ENCODE assay signal across 17 cellular contexts in genomic region chr21:28674807-28675206, GRCh38.
DNase-seq lines count a peak whose midpoint lies in the region; ATAC-seq and TF ChIP-seq lines count a peak whose summit lies in the region.
"Had no signal": no experiment of that assay in that cellular context is flagged by ENCODE, and none has a peak within 500 bp of the region (broad histone marks: within the 10 kb centered on the region; RNA-seq: fewer than 3 reads in every experiment).

No MANE protein-coding gene starts in this region.

- DNase-seq in adipocyte (ENCODE audit: low read depth) (no peak), left ventricle myocardium superior (no peak), suprapubic skin (ENCODE audit: low spot score in 2 of 2) (no peak), dedifferentiated amniotic fluid mesenchymal stem cell (ENCODE audit: extremely low spot score) (no peak), GM03348 (ENCODE audit: low spot score) (no peak)
- no peak for DNase-seq in activated T-cell treated with anti-CD3 and anti-CD28 coated beads, Interleukin-2, amount 50 U/mL, for 72 hours
- DNase-seq: BE2C; Calu3; CD4-positive, alpha-beta T cell; DMS53; H7; NCI-H187 treated with DMSO at 0.1 percent for 48 hours; NK-92 treated with Interleukin-12 subunit alpha and Interleukin-12 subunit beta, amount 100 ng/mL, for 24 hours; RPMI8226 had no signal

- no peaks in the 10 kb centered on the region for H3K9me3 ChIP-seq in adipocyte (ENCODE audit: control insufficient read depth, low read length)
- no peaks in the 10 kb centered on the region for H3K9me3 ChIP-seq in esophagus (ENCODE audit: control insufficient read depth in 2 of 2, insufficient read depth in 1 of 2, low read depth in 1 of 2, low read length in 1 of 2)
- H3K9me3 ChIP-seq in suprapubic skin = no peaks in the 10 kb centered on the region
- H3K9me3 ChIP-seq: BE2C, SJSA1 had no signal

- H3K4me1 ChIP-seq in adipocyte (ENCODE audit: control insufficient read depth, insufficient read depth, low read length) = peaks cover 32% of the 10 kb centered on the region
- no peaks in the 10 kb centered on the region for H3K4me1 ChIP-seq in esophagus (ENCODE audit: control insufficient read depth in 2 of 2, insufficient read depth in 2 of 2, low read length in 1 of 2)
- peaks cover 20% of the 10 kb centered on the region for H3K4me1 ChIP-seq in suprapubic skin
- H3K4me1 ChIP-seq: BE2C, SJSA1 had no signal

- peak; percentile 28 for ATAC-seq in left ventricle myocardium superior
- ATAC-seq in activated T-cell treated with anti-CD3 and anti-CD28 coated beads, Interleukin-2, amount 50 U/mL, for 72 hours (replicated peaks in 1 of 2) = no peak

- H3K27ac ChIP-seq in esophagus (ENCODE audit: low read depth in 2 of 2, low read length in 1 of 2) = peak overlapping the region; percentile 72 to 78
- H3K27ac ChIP-seq in suprapubic skin = peak overlapping the region; percentile 81
- H3K27ac ChIP-seq: SJSA1 had no signal

- no peaks in the 10 kb centered on the region for H3K27me3 Mint-ChIP-seq in activated T-cell treated with anti-CD3 and anti-CD28 coated beads, Interleukin-2, amount 50 U/mL, for 72 hours (ENCODE audit: low read depth)
- H3K27me3 Mint-ChIP-seq: CD4-positive, alpha-beta T cell; IgD-negative memory B cell had no signal

- H3K4me1 Mint-ChIP-seq in activated T-cell treated with anti-CD3 and anti-CD28 coated beads, Interleukin-2, amount 50 U/mL, for 72 hours (ENCODE audit: low read depth) = no peaks in the 10 kb centered on the region

- intact Hi-C loops in left ventricle myocardium superior (cut with micrococcal nuclease) = no loop called here

- peak overlapping the region; percentile 39 for H3K9ac ChIP-seq in adipocyte (ENCODE audit: low read length)

- H3K36me3 ChIP-seq in adipocyte (ENCODE audit: control insufficient read depth, insufficient read depth, low read length, severe bottlenecking) (no peaks in the 10 kb centered on the region), esophagus (ENCODE audit: control insufficient read depth in 2 of 2, insufficient read depth in 2 of 2, low read length in 1 of 2) (no peaks in the 10 kb centered on the region), suprapubic skin (no peaks in the 10 kb centered on the region)
- H3K36me3 ChIP-seq: BE2C, SJSA1 had no signal

- peaks cover 2 to 7% of the 10 kb centered on the region in 2 donors for H3K36me3 Mint-ChIP-seq in activated T-cell treated with anti-CD3 and anti-CD28 coated beads, Interleukin-2, amount 50 U/mL, for 72 hours (ENCODE audit: insufficient read depth in 2 of 2)

- 36 to 72% methylated on average over 2 of the region's 2 CpGs for WGBS in esophagus, 2 donors
- 53% methylated on average over 2 of the region's 2 CpGs for whole genome bisulfite sequencing in suprapubic skin

- TF ChIP-seq POLR2A in suprapubic skin (IDR thresholded peaks at IDR 0.05) = no peak

- TF ChIP-seq EP300 in suprapubic skin (IDR thresholded peaks at IDR 0.05) = no peak

- no peak for TF ChIP-seq CTCF in suprapubic skin (IDR thresholded peaks at IDR 0.05)

- H3K4me3 ChIP-seq in adipocyte (ENCODE audit: low read length) (peak overlapping the region; percentile 31), esophagus (ENCODE audit: low read depth in 1 of 2, low read length in 2 of 2) (no peak overlapping the region), suprapubic skin (no peak overlapping the region)
- H3K4me3 ChIP-seq: SJSA1 had no signal

- H3K27me3 ChIP-seq in adipocyte (replicated peaks; ENCODE audit: control insufficient read depth, insufficient read depth, low read length) (no peaks in the 10 kb centered on the region), esophagus (ENCODE audit: control insufficient read depth in 1 of 2, insufficient read depth in 2 of 2, low read length in 2 of 2) (no peaks in the 10 kb centered on the region), suprapubic skin (no peaks in the 10 kb centered on the region)
- H3K27me3 ChIP-seq: BE2C, SJSA1 had no signal

- H3K4me3 Mint-ChIP-seq in activated T-cell treated with anti-CD3 and anti-CD28 coated beads, Interleukin-2, amount 50 U/mL, for 72 hours = no peak overlapping the region
- H3K4me3 Mint-ChIP-seq: CD4-positive, alpha-beta T cell had no signal

- H3K9me3 Mint-ChIP-seq in activated T-cell treated with anti-CD3 and anti-CD28 coated beads, Interleukin-2, amount 50 U/mL, for 72 hours = peaks cover 6 to 7% of the 10 kb centered on the region in 2 donors

- H3K27ac Mint-ChIP-seq in activated T-cell treated with anti-CD3 and anti-CD28 coated beads, Interleukin-2, amount 50 U/mL, for 72 hours = no peak overlapping the region
- H3K27ac Mint-ChIP-seq: CD4-positive, alpha-beta T cell; IgD-negative memory B cell had no signal
